ENCODE assay signal across 8 cellular contexts in the genomic region with DNA sequence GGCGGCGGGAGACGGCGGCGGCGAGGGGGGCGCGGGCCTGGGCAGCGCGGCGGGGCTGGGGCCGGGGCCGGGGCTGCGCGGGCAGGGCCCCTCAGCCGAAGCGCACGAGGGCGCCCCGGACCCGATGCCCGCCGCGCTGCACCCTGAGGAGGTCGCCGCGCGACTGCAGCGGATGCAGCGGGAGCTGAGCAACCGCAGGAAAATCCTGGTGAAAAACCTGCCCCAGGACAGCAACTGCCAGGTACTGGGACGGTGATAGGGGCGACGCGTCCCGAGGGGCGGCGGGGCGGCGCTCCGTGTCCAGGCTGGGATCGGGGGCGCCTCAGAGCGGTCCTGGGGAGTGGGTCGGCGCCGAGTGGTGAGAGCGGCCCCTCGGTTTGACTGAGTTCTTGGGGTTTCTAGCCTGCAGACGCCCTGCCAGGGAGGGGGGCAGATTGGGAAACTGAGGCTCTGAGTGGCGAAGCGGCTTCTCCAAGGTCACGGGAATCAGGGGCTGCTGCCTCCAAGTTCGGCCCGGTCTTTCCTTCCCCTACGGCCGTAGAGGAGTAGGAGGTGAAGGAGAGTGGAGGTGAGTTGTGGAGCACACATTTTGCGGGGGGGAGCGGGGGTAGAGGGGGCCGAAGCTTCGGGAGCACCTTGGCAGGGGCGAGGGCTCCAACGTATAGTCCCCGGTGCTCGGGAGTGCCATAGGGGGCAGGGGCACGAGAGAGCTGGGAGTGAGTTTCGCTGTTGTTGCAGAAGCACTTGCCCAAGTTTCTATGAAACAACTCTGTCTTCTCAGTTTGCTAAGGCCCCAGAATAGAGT. TPM values are rescaled to one million over a fixed set of nuclear protein-coding genes. Genes with fewer than 3 reads are reported as not detected.
A peak's percentile ranks its signal among the peaks of the same experiment; 100 is the strongest.
DNase-seq lines count a peak whose midpoint lies in the region; ATAC-seq, FAIRE-seq and TF ChIP-seq lines count a peak whose summit lies in the region.

No MANE protein-coding gene starts in this region.

- H3K27me3 ChIP-seq in SJCRH30, result no peaks in the 10 kb centered on the region
- peaks cover 5 to 7% of the 10 kb centered on the region in 2 experiments; a peak in 1 of 5 replicates for H3K27me3 ChIP-seq in K562 (ENCODE audit: control insufficient read depth in 2 of 2, insufficient read depth in 2 of 2, low read length in 2 of 2)
- H3K27me3 ChIP-seq in iPS DF 6.9 (ENCODE audit: control insufficient read depth, insufficient read depth, low read length), result no peaks in the 10 kb centered on the region

- FAIRE-seq in K562 (lab: Jason Lieb, UNC), result no peak

- POLR2A ChIA-PET in K562 (lab: Yijun Ruan, JAX), result interaction anchor here (0.6 to 1.7 kb wide), 5 partner anchors 8 to 328 kb away, joined by 3 to 12 read pairs (median 3); no protein-coding TSS in a partner anchor

- DNase-seq in NCI-H2081 (lab: John Stamatoyannopoulos, UW) (peak; percentile 8 to 71), NCI-H2081 treated with DMSO at 0.1 percent for 48 hours (lab: John Stamatoyannopoulos, UW) (no peak), SJCRH30 (peak; percentile 25 to 58), K562 (ENCODE audit: extremely low read depth in 1 of 4, low spot score in 3 of 4) (peak in 3 of 4 experiments; percentile 22 to 31 (median 24)), iPS DF 6.9 (ENCODE audit: low read depth, low spot score) (no peak), sciatic nerve (ENCODE audit: low spot score) (no peak)

- no peaks in the 10 kb centered on the region for H3K79me2 ChIP-seq in K562 (ENCODE audit: control insufficient read depth, insufficient read depth, low read length)

- H3K9ac ChIP-seq in K562 (ENCODE audit: insufficient read depth in 1 of 2, low read depth in 2 of 2, low read length in 2 of 2), result peak overlapping the region; percentile 62 to 91; a peak in 3 of 4 replicates

- TF ChIP-seq POLR2A in K562 (conservative IDR thresholded peaks at IDR 0.05), result no peak

- no peaks in the 10 kb centered on the region for H3K9me3 ChIP-seq in SJCRH30 (replicated peaks)
- no peaks in the 10 kb centered on the region for H3K9me3 ChIP-seq in K562 (replicated peaks; ENCODE audit: control insufficient read depth, insufficient read depth, low read depth, low read length)
- H3K9me3 ChIP-seq in iPS DF 6.9 (ENCODE audit: control insufficient read depth, insufficient read depth, low read length), result no peaks in the 10 kb centered on the region

- TF ChIP-seq CTCF in K562 (IDR thresholded peaks at IDR 0.05 in 2 of 3, conservative IDR thresholded peaks at IDR 0.05 in 1 of 3; ENCODE audit: insufficient read depth in 2 of 3, low read depth in 1 of 3, low read length in 3 of 3), result no peak

- H3K36me3 ChIP-seq in SJCRH30, result 0 out of 2 replicates have a peak, but pooled peaks cover 2% of the 10 kb centered on the region
- H3K36me3 ChIP-seq in K562 (ENCODE audit: control insufficient read depth, insufficient read depth, low read length), result no peaks in the 10 kb centered on the region
- H3K36me3 ChIP-seq in iPS DF 6.9 (ENCODE audit: control insufficient read depth, insufficient read depth, low read length), result no peaks in the 10 kb centered on the region

- TF ChIP-seq RAD21 in K562 (CRISPR knock-in tag; conservative IDR thresholded peaks at IDR 0.05 in 1 of 2, IDR thresholded peaks at IDR 0.05 in 1 of 2), result no peak

- in situ Hi-C loops in K562 (cut with MboI), result loop anchor here (10.0 kb wide), 1 partner anchor 79 kb away; no protein-coding TSS in a partner anchor

- H3K27ac ChIP-seq in SJCRH30 (peak overlapping the region; percentile 64), K562 (ENCODE audit: extremely low read depth, low read depth, low read length) (0 out of 3 replicates have a peak overlapping the region, but pooled peaks have one; percentile 2), iPS DF 6.9 (ENCODE audit: low read length) (no peak overlapping the region)

- no peak for TF ChIP-seq EP300 in K562 (IDR thresholded peaks at IDR 0.05; ENCODE audit: low read length)

- H3K4me2 ChIP-seq in K562 (ENCODE audit: insufficient read depth, low read length), result peak overlapping the region; percentile 73

- intact Hi-C loops in K562 (cut with micrococcal nuclease), result loop anchor here (5.0 to 10.0 kb wide), 3 partner anchors 57 to 299 kb away; a partner anchor contains a TSS
- intact Hi-C loops in sciatic nerve (cut with DNase I), result no loop called here

- H4K20me1 ChIP-seq in K562 (replicated peaks; ENCODE audit: control insufficient read depth, insufficient read depth, low read length), result no peaks in the 10 kb centered on the region

- H3K9me1 ChIP-seq in K562 (ENCODE audit: control insufficient read depth, insufficient read depth, low read length), result no peaks in the 10 kb centered on the region

- H3K4me3 ChIP-seq in SJCRH30, result peak overlapping the region; percentile 98
- H3K4me3 ChIP-seq in K562, result peak overlapping the region; percentile 55
- H3K4me3 ChIP-seq in iPS DF 6.9 (ENCODE audit: low read length), result peak overlapping the region; percentile 72; the same call in 1 of the 2 replicates

- 0 out of 2 replicates have a peak, but pooled peaks cover 6% of the 10 kb centered on the region for H3K4me1 ChIP-seq in SJCRH30
- peaks cover 0 to 15% of the 10 kb centered on the region in 2 experiments; a peak in 2 of 5 replicates for H3K4me1 ChIP-seq in K562 (replicated peaks in 1 of 2; ENCODE audit: control insufficient read depth in 2 of 2, insufficient read depth in 2 of 2, low read length in 2 of 2)
- no peaks in the 10 kb centered on the region for H3K4me1 ChIP-seq in iPS DF 6.9 (ENCODE audit: control insufficient read depth, insufficient read depth, low read length)

- BruUV-seq in K562 (replicated peaks; lab: Mats Ljungman, UMichigan), result no TSS peak

- ATAC-seq in HG02870 (IDR thresholded peaks at IDR 0.05; ENCODE audit: unreplicated experiment), result peak; percentile 19
- peak; percentile 43 for ATAC-seq in K562
- peak; percentile 58 for ATAC-seq in sciatic nerve
- ATAC-seq in HG03469 (IDR thresholded peaks at IDR 0.05; ENCODE audit: unreplicated experiment), result no peak

- WGBS in K562 (ENCODE audit: insufficient coverage, low coverage, missing lambda C conversion rate), result 6% methylated on average over 33 of the region's 67 CpGs
- no CpG with 5 or more reads among the region's 67 CpGs for WGBS in iPS DF 6.9 (ENCODE audit: insufficient coverage, insufficient read length)

- CTCF ChIA-PET in K562 (lab: Yijun Ruan, JAX; ENCODE audit: low intra/inter-chr PET ratio), result interaction anchor here (0.7 kb wide), 2 partner anchors 79 to 80 kb away, joined by 5 read pairs; no protein-coding TSS in a partner anchor

- H2AFZ ChIP-seq in K562 (ENCODE audit: low read depth, low read length), result peak overlapping the region; percentile 79

TF ChIP-seq in K562, 482 proteins besides CTCF, POLR2A, EP300 and RAD21 (continues in another document):
- TF ChIP-seq, protein P1, sequence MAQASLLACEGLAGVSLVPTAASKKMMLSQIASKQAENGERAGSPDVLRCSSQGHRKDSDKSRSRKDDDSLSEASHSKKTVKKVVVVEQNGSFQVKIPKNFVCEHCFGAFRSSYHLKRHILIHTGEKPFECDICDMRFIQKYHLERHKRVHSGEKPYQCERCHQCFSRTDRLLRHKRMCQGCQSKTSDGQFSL (CRISPR knock-in tag; IDR thresholded peaks at IDR 0.05), result peak; percentile 55; the same call in 1 of the 2 replicates
- TF ChIP-seq, protein P1 (tag; IDR thresholded peaks at IDR 0.05), result no peak
- TF ChIP-seq, protein P2, sequence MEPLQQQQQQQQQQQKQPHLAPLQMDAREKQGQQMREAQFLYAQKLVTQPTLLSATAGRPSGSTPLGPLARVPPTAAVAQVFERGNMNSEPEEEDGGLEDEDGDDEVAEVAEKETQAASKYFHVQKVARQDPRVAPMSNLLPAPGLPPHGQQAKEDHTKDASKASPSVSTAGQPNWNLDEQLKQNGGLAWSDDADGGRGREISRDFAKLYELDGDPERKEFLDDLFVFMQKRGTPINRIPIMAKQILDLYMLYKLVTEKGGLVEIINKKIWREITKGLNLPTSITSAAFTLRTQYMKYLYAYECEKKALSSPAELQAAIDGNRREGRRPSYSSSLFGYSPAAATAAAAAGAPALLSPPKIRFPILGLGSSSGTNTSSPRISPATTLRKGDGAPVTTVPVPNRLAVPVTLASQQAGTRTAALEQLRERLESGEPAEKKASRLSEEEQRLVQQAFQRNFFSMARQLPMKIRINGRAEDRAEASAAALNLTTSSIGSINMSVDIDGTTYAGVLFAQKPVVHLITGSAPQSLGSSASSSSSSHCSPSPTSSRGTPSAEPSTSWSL (CRISPR knock-in tag; IDR thresholded peaks at IDR 0.05; ENCODE audit: borderline replicate concordance), result no peak
- no peak for TF ChIP-seq LEF1 (IDR thresholded peaks at IDR 0.05)

RNA-seq across cellular contexts. Expression of a gene that starts 0.5 kb away (rescaled TPM):
- 26.9 and 29.1 TPM in 2 replicates for total RNA-seq in SJCRH30 (2014; rRNA removed; shearing (Covaris generic))
- 2.0 and 5.7 TPM in 2 replicates for total RNA-seq in K562 (2011; cell fraction: chromatin; rRNA removed; ENCODE audit: low replicate concordance)
- 0.83 and 1.6 TPM in 2 replicates for total RNA-seq in K562 (2011; cell fraction: nucleolus; rRNA removed)
- 3.0 and 5.2 TPM in 2 replicates for total RNA-seq in K562 (2011; cell fraction: nucleoplasm; rRNA removed)
- total RNA-seq in K562 (2014; rRNA removed), result 4.9 and 5.3 TPM in 2 replicates
- 5.9 and 6.1 TPM in 2 replicates for total RNA-seq in K562 (2014; rRNA removed; fragmentation: Illumina TruSeq; extraction: Trizol)
- 4.0 and 4.5 TPM in 2 replicates for total RNA-seq in K562 (2015; rRNA removed; fragmentation: Illumina TruSeq; extraction: Trizol)
- 4.4 and 4.8 TPM in 2 replicates for total RNA-seq in K562 (2021)
- 3.8 and 11.0 TPM in 2 replicates for polyA plus RNA-seq in K562 (2011; rRNA removed)
- 0.79 and 5.8 TPM in 2 replicates for polyA plus RNA-seq in K562 (2011; cell fraction: cytosol; rRNA removed)
- 2.8 and 13.3 TPM in 2 replicates for polyA plus RNA-seq in K562 (2011; cell fraction: nucleus; rRNA removed)
- polyA plus RNA-seq in K562 (2012), result 2.8 and 4.4 TPM in 2 replicates
- polyA plus RNA-seq in K562 (2014; fragmentation: Illumina TruSeq; extraction: Trizol), result 4.9 and 6.1 TPM in 2 replicates
- polyA plus RNA-seq in K562 (2014; fragmentation: Nextera tagmentation; extraction: Ambion mirVana), result 1 to 10 TPM; 1.8 to 2.1 TPM
- 4.3 and 4.8 TPM in 2 replicates for polyA plus RNA-seq in K562 (2014; rRNA removed)
- 4.5 and 16.6 TPM in 2 replicates for polyA minus RNA-seq in K562 (2011; rRNA and poly(A)+ RNA removed)
- 1.6 and 4.5 TPM in 2 replicates for polyA minus RNA-seq in K562 (2011; cell fraction: cytosol; rRNA and poly(A)+ RNA removed)
- 2.0 and 10.1 TPM in 2 replicates for polyA minus RNA-seq in K562 (2011; cell fraction: nucleus; rRNA and poly(A)+ RNA removed)
- 6.5 TPM for total RNA-seq in sciatic nerve

Comparison
In these comparisons a context has a peak if more than half of its experiments do, and no peak if none do; other contexts are left out.
1. DNase-seq: peak in NCI-H2081 (2 of 2), SJCRH30 (2 of 2) and K562 (3 of 4); none in NCI-H2081 treated with DMSO at 0.1 percent for 48 hours (single experiment), iPS DF 6.9 (single experiment) and sciatic nerve (single experiment).
2. Peak in every context shown above with its lines, with median percentiles within 50 percentile points of each other: H3K4me3 ChIP-seq.